ENCODE assay signal across 1 cellular context in genomic region chr15:89781055-89781454, GRCh38.
TF ChIP-seq lines count a peak whose summit lies in the region.

No MANE protein-coding gene starts in this region.

TF ChIP-seq in H1, 55 proteins besides CTCF, POLR2A, EP300 and RAD21 (continued from another document):
- no peak for TF ChIP-seq KDM1A (IDR thresholded peaks at IDR 0.05; ENCODE audit: borderline replicate concordance, low read length)
- TF ChIP-seq, protein P1, sequence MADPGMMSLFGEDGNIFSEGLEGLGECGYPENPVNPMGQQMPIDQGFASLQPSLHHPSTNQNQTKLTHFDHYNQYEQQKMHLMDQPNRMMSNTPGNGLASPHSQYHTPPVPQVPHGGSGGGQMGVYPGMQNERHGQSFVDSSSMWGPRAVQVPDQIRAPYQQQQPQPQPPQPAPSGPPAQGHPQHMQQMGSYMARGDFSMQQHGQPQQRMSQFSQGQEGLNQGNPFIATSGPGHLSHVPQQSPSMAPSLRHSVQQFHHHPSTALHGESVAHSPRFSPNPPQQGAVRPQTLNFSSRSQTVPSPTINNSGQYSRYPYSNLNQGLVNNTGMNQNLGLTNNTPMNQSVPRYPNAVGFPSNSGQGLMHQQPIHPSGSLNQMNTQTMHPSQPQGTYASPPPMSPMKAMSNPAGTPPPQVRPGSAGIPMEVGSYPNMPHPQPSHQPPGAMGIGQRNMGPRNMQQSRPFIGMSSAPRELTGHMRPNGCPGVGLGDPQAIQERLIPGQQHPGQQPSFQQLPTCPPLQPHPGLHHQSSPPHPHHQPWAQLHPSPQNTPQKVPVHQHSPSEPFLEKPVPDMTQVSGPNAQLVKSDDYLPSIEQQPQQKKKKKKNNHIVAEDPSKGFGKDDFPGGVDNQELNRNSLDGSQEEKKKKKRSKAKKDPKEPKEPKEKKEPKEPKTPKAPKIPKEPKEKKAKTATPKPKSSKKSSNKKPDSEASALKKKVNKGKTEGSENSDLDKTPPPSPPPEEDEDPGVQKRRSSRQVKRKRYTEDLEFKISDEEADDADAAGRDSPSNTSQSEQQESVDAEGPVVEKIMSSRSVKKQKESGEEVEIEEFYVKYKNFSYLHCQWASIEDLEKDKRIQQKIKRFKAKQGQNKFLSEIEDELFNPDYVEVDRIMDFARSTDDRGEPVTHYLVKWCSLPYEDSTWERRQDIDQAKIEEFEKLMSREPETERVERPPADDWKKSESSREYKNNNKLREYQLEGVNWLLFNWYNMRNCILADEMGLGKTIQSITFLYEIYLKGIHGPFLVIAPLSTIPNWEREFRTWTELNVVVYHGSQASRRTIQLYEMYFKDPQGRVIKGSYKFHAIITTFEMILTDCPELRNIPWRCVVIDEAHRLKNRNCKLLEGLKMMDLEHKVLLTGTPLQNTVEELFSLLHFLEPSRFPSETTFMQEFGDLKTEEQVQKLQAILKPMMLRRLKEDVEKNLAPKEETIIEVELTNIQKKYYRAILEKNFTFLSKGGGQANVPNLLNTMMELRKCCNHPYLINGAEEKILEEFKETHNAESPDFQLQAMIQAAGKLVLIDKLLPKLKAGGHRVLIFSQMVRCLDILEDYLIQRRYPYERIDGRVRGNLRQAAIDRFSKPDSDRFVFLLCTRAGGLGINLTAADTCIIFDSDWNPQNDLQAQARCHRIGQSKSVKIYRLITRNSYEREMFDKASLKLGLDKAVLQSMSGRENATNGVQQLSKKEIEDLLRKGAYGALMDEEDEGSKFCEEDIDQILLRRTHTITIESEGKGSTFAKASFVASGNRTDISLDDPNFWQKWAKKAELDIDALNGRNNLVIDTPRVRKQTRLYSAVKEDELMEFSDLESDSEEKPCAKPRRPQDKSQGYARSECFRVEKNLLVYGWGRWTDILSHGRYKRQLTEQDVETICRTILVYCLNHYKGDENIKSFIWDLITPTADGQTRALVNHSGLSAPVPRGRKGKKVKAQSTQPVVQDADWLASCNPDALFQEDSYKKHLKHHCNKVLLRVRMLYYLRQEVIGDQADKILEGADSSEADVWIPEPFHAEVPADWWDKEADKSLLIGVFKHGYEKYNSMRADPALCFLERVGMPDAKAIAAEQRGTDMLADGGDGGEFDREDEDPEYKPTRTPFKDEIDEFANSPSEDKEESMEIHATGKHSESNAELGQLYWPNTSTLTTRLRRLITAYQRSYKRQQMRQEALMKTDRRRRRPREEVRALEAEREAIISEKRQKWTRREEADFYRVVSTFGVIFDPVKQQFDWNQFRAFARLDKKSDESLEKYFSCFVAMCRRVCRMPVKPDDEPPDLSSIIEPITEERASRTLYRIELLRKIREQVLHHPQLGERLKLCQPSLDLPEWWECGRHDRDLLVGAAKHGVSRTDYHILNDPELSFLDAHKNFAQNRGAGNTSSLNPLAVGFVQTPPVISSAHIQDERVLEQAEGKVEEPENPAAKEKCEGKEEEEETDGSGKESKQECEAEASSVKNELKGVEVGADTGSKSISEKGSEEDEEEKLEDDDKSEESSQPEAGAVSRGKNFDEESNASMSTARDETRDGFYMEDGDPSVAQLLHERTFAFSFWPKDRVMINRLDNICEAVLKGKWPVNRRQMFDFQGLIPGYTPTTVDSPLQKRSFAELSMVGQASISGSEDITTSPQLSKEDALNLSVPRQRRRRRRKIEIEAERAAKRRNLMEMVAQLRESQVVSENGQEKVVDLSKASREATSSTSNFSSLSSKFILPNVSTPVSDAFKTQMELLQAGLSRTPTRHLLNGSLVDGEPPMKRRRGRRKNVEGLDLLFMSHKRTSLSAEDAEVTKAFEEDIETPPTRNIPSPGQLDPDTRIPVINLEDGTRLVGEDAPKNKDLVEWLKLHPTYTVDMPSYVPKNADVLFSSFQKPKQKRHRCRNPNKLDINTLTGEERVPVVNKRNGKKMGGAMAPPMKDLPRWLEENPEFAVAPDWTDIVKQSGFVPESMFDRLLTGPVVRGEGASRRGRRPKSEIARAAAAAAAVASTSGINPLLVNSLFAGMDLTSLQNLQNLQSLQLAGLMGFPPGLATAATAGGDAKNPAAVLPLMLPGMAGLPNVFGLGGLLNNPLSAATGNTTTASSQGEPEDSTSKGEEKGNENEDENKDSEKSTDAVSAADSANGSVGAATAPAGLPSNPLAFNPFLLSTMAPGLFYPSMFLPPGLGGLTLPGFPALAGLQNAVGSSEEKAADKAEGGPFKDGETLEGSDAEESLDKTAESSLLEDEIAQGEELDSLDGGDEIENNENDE (IDR thresholded peaks at IDR 0.05; ENCODE audit: insufficient replicate concordance, low read length), result no peak
- TF ChIP-seq RBBP5 (IDR thresholded peaks at IDR 0.05; ENCODE audit: borderline replicate concordance, low read depth, low read length), result no peak
- TF ChIP-seq EGR1 (IDR thresholded peaks at IDR 0.05; ENCODE audit: borderline replicate concordance, low read depth, low read length), result no peak
- no peak for TF ChIP-seq GABPA (IDR thresholded peaks at IDR 0.05; ENCODE audit: borderline replicate concordance, insufficient read depth, low read length)
TF ChIP-seq in H1: peak in this region for 0.
